ENCODE assay signal across 11 cellular contexts in genomic region chr5:126414874-126415502, GRCh38. TPM values are rescaled to one million over a fixed set of nuclear protein-coding genes. Genes with fewer than 3 reads are reported as not detected.
DNase-seq lines count a peak whose midpoint lies in the region; ATAC-seq, FAIRE-seq and TF ChIP-seq lines count a peak whose summit lies in the region.
"Had no signal": no experiment of that assay in that cellular context is flagged by ENCODE, and none has a peak within 500 bp of the region (broad histone marks: within the 10 kb centered on the region; RNA-seq: fewer than 3 reads in every experiment).

No MANE protein-coding gene starts in this region.

- no peaks in the 10 kb centered on the region for H4K20me1 ChIP-seq in keratinocyte (ENCODE audit: control insufficient read depth, extremely low read depth, insufficient read depth, low read length)

- H3K4me1 ChIP-seq in keratinocyte (ENCODE audit: control insufficient read depth, extremely low read depth, insufficient read depth, low read length), result peaks cover 3% of the 10 kb centered on the region

- no peak overlapping the region for H3K4me2 ChIP-seq in keratinocyte (ENCODE audit: control insufficient read depth, extremely low read depth, insufficient read depth, low read depth, low read length)

- no peak overlapping the region for H2AFZ ChIP-seq in keratinocyte (ENCODE audit: control insufficient read depth, low read length)

- H3K27ac ChIP-seq in keratinocyte (ENCODE audit: control insufficient read depth, insufficient read depth, low read length), result no peak overlapping the region

- no peaks in the 10 kb centered on the region for H3K9me1 ChIP-seq in keratinocyte (ENCODE audit: control insufficient read depth, extremely low read depth, insufficient read depth, low read length)

- H3K9me3 ChIP-seq in keratinocyte (ENCODE audit: control insufficient read depth, low read depth, low read length), result no peaks in the 10 kb centered on the region
- H3K9me3 ChIP-seq: Caco-2 had no signal

- no peaks in the 10 kb centered on the region for H3K79me2 ChIP-seq in keratinocyte (ENCODE audit: control insufficient read depth, insufficient read depth, low read length)

- peak; percentile 41 for FAIRE-seq in keratinocyte (lab: Jason Lieb, UNC)

- H3K36me3 ChIP-seq in keratinocyte (ENCODE audit: control insufficient read depth in 2 of 2, extremely low read depth in 1 of 2, insufficient read depth in 2 of 2, low read length in 2 of 2), result no peaks in the 10 kb centered on the region

- ATAC-seq in HG03354 (IDR thresholded peaks at IDR 0.05; ENCODE audit: poor library complexity, severe bottlenecking, unreplicated experiment) (no peak), GM18520 (IDR thresholded peaks at IDR 0.05; ENCODE audit: unreplicated experiment) (no peak)
- ATAC-seq: activated T-cell treated with anti-CD3 and anti-CD28 coated beads, Interleukin-2, amount 50 U/mL, for 4 hours had no signal

- dilution Hi-C loops in keratinocyte (cut with MboI; ENCODE audit: extremely low pct_ligation_motif_present, low sequenced_read_pairs), result no loop called here

- peak; percentile 43 for DNase-seq in GM04504 (ENCODE audit: low read depth)
- DNase-seq in cerebellar cortex (ENCODE audit: low spot score), result peak; percentile 40
- no peak for DNase-seq in keratinocyte (ENCODE audit: low read depth, low spot score)
- peak; percentile 50 for DNase-seq in smooth muscle cell of the brain vasculature (ENCODE audit: low read depth, low spot score)
- no peak for DNase-seq in 8988T
- DNase-seq in SIG-M5 treated with dmso at 0.1 percent for 504 hours (lab: John Stamatoyannopoulos, UW; ENCODE audit: unreplicated experiment), result no peak
- DNase-seq: activated T-cell treated with anti-CD3 and anti-CD28 coated beads, Interleukin-2, amount 50 U/mL, for 4 hours; Caco-2; NCI-H526 treated with DMSO at 0.1 percent for 48 hours had no signal

- H3K27me3 ChIP-seq in keratinocyte (ENCODE audit: control insufficient read depth, extremely low read depth, insufficient read depth, low read length), result no peaks in the 10 kb centered on the region

- TF ChIP-seq CTCF in keratinocyte (optimal IDR thresholded peaks at IDR 0.05 in 1 of 3, IDR thresholded peaks at IDR 0.05 in 1 of 3, conservative IDR thresholded peaks at IDR 0.05 in 1 of 3; ENCODE audit: extremely low read depth in 1 of 3, insufficient read depth in 2 of 3, low read length in 3 of 3), result no peak

- H3K9ac ChIP-seq in keratinocyte (ENCODE audit: control insufficient read depth, extremely low read depth, insufficient read depth, low read length), result no peak overlapping the region

- no peak overlapping the region for H3K4me3 ChIP-seq in keratinocyte (ENCODE audit: control insufficient read depth in 2 of 3, extremely low read depth in 1 of 3, insufficient read depth in 2 of 3, low read depth in 1 of 3, low read length in 3 of 3)

RNA-seq across cellular contexts. Expression of gene GRAMD2B, which starts 8.2 kb away (rescaled TPM):
- 37.6 to 45.9 TPM (median 42.9 TPM) in 3 replicates for polyA plus RNA-seq in keratinocyte
- 62.9 TPM for polyA plus RNA-seq in keratinocyte (2011; ENCODE audit: low read depth)
- polyA plus RNA-seq in keratinocyte (2011; cell fraction: cytosol; rRNA removed), result 32.0 and 46.3 TPM in 2 replicates
- polyA plus RNA-seq in keratinocyte (2011; cell fraction: nucleus; rRNA removed), result 38.5 and 43.3 TPM in 2 replicates
- 25.5 and 51.0 TPM in 2 replicates for polyA plus RNA-seq in keratinocyte (2012; ENCODE audit: low replicate concordance)
- 6.6 to 20.9 TPM (median 16.2 TPM) in 3 replicates for polyA minus RNA-seq in keratinocyte
- polyA minus RNA-seq in keratinocyte (2011; cell fraction: cytosol; rRNA and poly(A)+ RNA removed), result 22.4 TPM
- 14.1 and 36.8 TPM in 2 replicates for polyA minus RNA-seq in keratinocyte (2011; cell fraction: nucleus; rRNA and poly(A)+ RNA removed)

Comparison
In these comparisons a context has a peak if more than half of its experiments do, and no peak if none do; other contexts are left out.
1. DNase-seq: peak in GM04504 (single experiment), cerebellar cortex (single experiment) and smooth muscle cell of the brain vasculature (single experiment); none in keratinocyte (single experiment), 8988T (single experiment) and SIG-M5 treated with dmso at 0.1 percent for 504 hours (single experiment).